Comparison of ENCODE assay signal across 9 cellular contexts in the genomic region with DNA sequence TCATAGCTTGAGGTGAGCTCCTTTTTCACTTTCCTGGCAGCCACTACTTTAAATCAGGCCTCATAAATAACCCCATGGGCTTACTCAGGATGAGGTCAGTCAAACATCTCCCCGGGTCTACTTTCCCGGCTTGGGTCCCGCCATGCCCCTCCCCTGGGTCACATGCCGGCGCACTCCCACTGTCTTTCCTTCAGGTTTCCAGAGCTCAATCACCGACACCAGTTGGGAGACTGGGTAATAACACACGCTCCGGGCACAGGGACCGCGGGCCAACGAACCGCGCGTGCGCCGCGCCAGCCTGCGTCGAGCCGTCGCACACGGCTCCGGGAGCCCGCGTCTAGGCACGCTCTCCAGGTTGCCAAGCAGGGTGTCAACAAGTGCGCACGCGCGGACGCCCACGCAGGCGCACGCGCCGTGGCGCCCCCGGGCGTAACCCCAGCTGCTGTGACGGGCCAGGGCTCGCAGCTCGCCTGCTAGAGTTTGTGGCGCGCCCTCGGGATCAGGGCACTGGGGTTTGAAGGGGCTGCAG. TPM values are rescaled to one million over a fixed set of nuclear protein-coding genes. Genes with fewer than 3 reads are reported as not detected.
DNase-seq lines count a peak whose midpoint lies in the region; ATAC-seq and TF ChIP-seq lines count a peak whose summit lies in the region.
"Had no signal": no experiment of that assay in that cellular context is flagged by ENCODE, and none has a peak within 500 bp of the region (broad histone marks: within the 10 kb centered on the region; RNA-seq: fewer than 3 reads in every experiment).

No MANE protein-coding gene starts in this region.

- 0 out of 2 replicates have a peak overlapping the region, but pooled peaks have one; percentile 43 for H2AFZ ChIP-seq in GM23338

- peak; percentile 41 for ATAC-seq in GM23338
- ATAC-seq in HG03442 (IDR thresholded peaks at IDR 0.05; ENCODE audit: unreplicated experiment), result no peak

- no peak overlapping the region for H3K27ac Mint-ChIP-seq in GM23338
- H3K27ac Mint-ChIP-seq in progenitor cell of endocrine pancreas, result peak overlapping the region; percentile 29

- H3K4me1 ChIP-seq in GM23338 (ENCODE audit: insufficient read depth), result peaks cover 70% of the 10 kb centered on the region

- peak overlapping the region; percentile 56 for H3K4me3 ChIP-seq in GM23338

- H3K36me3 ChIP-seq in GM23338 (ENCODE audit: insufficient read depth), result no peaks in the 10 kb centered on the region

- H3K27ac ChIP-seq in GM23338 (ENCODE audit: low read depth) (no peak overlapping the region), caudate nucleus (ENCODE audit: low read depth, low read length) (no peak overlapping the region)

- H4K20me1 ChIP-seq in GM23338 (replicated peaks; ENCODE audit: insufficient read depth), result peaks cover 19% of the 10 kb centered on the region; the same call in 1 of the 2 replicates

- H3F3A ChIP-seq in GM23338 (replicated peaks; ENCODE audit: low read depth), result peaks cover 14% of the 10 kb centered on the region

- H3K27me3 Mint-ChIP-seq in GM23338 (ENCODE audit: insufficient read depth, low read depth, poor library complexity) (peaks cover 86% of the 10 kb centered on the region), progenitor cell of endocrine pancreas (peaks cover 96% of the 10 kb centered on the region)

- no peak for TF ChIP-seq CTCF in GM23338 (conservative IDR thresholded peaks at IDR 0.05; ENCODE audit: low read depth in 2 of 2)
- no peak for TF ChIP-seq CTCF in progenitor cell of endocrine pancreas (IDR thresholded peaks at IDR 0.05; ENCODE audit: unreplicated experiment)

- no peaks in the 10 kb centered on the region for H3K36me3 Mint-ChIP-seq in GM23338 (ENCODE audit: low read depth)
- H3K36me3 Mint-ChIP-seq in progenitor cell of endocrine pancreas (ENCODE audit: insufficient read depth), result no peaks in the 10 kb centered on the region

- H3K4me3 Mint-ChIP-seq in GM23338 (peak overlapping the region; percentile 77), progenitor cell of endocrine pancreas (ENCODE audit: low read depth) (peak overlapping the region; percentile 52)

- no peaks in the 10 kb centered on the region for H3K79me2 ChIP-seq in GM23338 (replicated peaks; ENCODE audit: insufficient read depth)

- H3K9me2 ChIP-seq in GM23338 (ENCODE audit: insufficient read depth), result no peaks in the 10 kb centered on the region

- H3K4me1 Mint-ChIP-seq in GM23338 (peaks cover 53% of the 10 kb centered on the region), progenitor cell of endocrine pancreas (ENCODE audit: low read depth) (peaks cover 7% of the 10 kb centered on the region)

- peaks cover 100% of the 10 kb centered on the region for H3K27me3 ChIP-seq in GM23338 (ENCODE audit: insufficient read depth)

- H3K9me3 Mint-ChIP-seq in GM23338 (no peaks in the 10 kb centered on the region; the same call in 1 of the 3 replicates), progenitor cell of endocrine pancreas (ENCODE audit: low read depth) (no peaks in the 10 kb centered on the region)

- H3K4me2 ChIP-seq in GM23338, result peak overlapping the region; percentile 86

- DNase-seq in GM23338 (ENCODE audit: low spot score) (peak; percentile 60), NCI-H748 (lab: John Stamatoyannopoulos, UW; ENCODE audit: unreplicated experiment) (peak; percentile 91), fibroblast of the conjunctiva (ENCODE audit: low read depth) (peak; percentile 61), progenitor cell of endocrine pancreas (ENCODE audit: low spot score, unreplicated experiment) (no peak), caudate nucleus (lab: John Stamatoyannopoulos, UW) (no peak), KG1 (lab: John Stamatoyannopoulos, UW) (no peak)
- DNase-seq in activated CD4-positive, alpha-beta T cell treated with anti-CD3 and anti-CD28 coated beads for 48 hours, result no peak
- DNase-seq: IMR-90 had no signal

TF ChIP-seq in GM23338, 12 proteins besides CTCF, POLR2A, EP300 and RAD21 (continues in another document):
- TF ChIP-seq POLR2AphosphoS5 (IDR thresholded peaks at IDR 0.05; ENCODE audit: low read depth), result no peak
- TF ChIP-seq, protein P1, sequence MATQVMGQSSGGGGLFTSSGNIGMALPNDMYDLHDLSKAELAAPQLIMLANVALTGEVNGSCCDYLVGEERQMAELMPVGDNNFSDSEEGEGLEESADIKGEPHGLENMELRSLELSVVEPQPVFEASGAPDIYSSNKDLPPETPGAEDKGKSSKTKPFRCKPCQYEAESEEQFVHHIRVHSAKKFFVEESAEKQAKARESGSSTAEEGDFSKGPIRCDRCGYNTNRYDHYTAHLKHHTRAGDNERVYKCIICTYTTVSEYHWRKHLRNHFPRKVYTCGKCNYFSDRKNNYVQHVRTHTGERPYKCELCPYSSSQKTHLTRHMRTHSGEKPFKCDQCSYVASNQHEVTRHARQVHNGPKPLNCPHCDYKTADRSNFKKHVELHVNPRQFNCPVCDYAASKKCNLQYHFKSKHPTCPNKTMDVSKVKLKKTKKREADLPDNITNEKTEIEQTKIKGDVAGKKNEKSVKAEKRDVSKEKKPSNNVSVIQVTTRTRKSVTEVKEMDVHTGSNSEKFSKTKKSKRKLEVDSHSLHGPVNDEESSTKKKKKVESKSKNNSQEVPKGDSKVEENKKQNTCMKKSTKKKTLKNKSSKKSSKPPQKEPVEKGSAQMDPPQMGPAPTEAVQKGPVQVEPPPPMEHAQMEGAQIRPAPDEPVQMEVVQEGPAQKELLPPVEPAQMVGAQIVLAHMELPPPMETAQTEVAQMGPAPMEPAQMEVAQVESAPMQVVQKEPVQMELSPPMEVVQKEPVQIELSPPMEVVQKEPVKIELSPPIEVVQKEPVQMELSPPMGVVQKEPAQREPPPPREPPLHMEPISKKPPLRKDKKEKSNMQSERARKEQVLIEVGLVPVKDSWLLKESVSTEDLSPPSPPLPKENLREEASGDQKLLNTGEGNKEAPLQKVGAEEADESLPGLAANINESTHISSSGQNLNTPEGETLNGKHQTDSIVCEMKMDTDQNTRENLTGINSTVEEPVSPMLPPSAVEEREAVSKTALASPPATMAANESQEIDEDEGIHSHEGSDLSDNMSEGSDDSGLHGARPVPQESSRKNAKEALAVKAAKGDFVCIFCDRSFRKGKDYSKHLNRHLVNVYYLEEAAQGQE (IDR thresholded peaks at IDR 0.05; ENCODE audit: unreplicated experiment), result no peak
- TF ChIP-seq, protein P2, sequence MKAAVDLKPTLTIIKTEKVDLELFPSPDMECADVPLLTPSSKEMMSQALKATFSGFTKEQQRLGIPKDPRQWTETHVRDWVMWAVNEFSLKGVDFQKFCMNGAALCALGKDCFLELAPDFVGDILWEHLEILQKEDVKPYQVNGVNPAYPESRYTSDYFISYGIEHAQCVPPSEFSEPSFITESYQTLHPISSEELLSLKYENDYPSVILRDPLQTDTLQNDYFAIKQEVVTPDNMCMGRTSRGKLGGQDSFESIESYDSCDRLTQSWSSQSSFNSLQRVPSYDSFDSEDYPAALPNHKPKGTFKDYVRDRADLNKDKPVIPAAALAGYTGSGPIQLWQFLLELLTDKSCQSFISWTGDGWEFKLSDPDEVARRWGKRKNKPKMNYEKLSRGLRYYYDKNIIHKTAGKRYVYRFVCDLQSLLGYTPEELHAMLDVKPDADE (IDR thresholded peaks at IDR 0.05), result no peak
- TF ChIP-seq ZNF114 (CRISPR knock-in tag; IDR thresholded peaks at IDR 0.05), result no peak
- TF ChIP-seq NANOG (IDR thresholded peaks at IDR 0.05; ENCODE audit: borderline replicate concordance), result no peak
- TF ChIP-seq EZH2 (IDR thresholded peaks at IDR 0.05; ENCODE audit: low read depth, unreplicated experiment), result peak; percentile 80

RNA-seq across cellular contexts. Expression of a gene that starts 31.6 kb away (rescaled TPM):
- total RNA-seq in GM23338 (2014; rRNA removed; shearing (Covaris generic)), result not detected in 2 replicates
- polyA plus RNA-seq in GM23338 (2016; fragmentation: Nextera tagmentation; extraction: Ambion mirVana), result not detected in 2 replicates
- 0.74 and 1.8 TPM in 2 replicates for total RNA-seq in progenitor cell of endocrine pancreas
- total RNA-seq: IMR-90 had no signal
- polyA plus RNA-seq: IMR-90 had no signal

Comparison
In these comparisons a context has a peak if more than half of its experiments do, and no peak if none do; other contexts are left out.
1. DNase-seq: peak in GM23338 (single experiment), NCI-H748 (single experiment) and fibroblast of the conjunctiva (single experiment); none in progenitor cell of endocrine pancreas (single experiment), caudate nucleus (0 of 61), activated CD4-positive, alpha-beta T cell treated with anti-CD3 and anti-CD28 coated beads for 48 hours (single experiment) and KG1 (single experiment).